ENCODE assay signal across 8 cellular contexts in the genomic region with DNA sequence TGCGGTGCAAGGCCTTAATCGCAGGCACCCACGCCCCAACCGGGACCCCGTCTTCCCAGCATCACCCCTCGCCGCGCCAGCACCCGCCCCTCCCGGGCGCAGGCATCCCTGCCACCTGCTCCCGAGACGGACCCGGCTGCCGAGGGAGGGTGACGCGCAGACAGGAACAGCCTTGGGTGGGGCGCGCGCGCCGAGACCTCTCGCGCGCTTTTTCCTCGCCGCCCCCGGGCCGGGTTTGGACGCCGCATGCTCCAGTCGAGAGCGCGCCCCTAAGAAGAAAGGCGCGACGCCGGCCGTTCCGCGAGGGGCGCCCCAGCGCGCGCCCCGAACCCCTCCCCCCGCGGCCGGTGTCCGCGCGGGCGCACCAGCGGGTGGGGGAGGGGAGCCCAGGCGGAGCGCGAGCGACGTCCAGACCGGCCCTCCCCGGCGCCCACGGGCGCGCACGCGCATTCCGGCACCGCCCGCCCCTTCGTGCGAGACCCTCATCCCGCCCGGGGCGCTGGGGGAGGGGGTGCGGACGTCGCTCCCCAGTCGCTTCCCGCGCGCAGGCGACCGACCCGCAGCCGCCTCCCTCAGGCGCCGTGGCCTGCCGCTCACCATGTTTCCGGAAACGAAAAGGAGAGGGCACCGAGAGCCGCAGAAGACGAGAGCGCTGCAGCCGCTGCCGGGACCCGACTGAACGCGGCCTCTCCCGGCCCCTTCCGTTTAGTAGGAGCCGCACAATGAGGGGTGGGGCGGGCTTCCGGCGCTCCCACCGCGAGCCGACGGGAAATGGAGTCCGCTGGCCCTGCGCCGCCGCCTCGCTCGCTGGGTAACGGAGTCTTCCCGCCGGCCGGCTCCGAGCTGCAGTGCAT. TPM values are rescaled to one million over a fixed set of nuclear protein-coding genes. Genes with fewer than 3 reads are reported as not detected.
DNase-seq lines count a peak whose midpoint lies in the region; ATAC-seq lines count a peak whose summit lies in the region.

A gene (minus strand): TSS at position 681 of the 854 bp plus-strand sequence. CDS start 81 bp downstream, at position 600.

- peaks cover 34 to 76% (median 55%) of the 10 kb centered on the region in 4 donors for H3K4me1 Mint-ChIP-seq in CD4-positive, alpha-beta memory T cell
- H3K4me1 Mint-ChIP-seq in effector memory CD8-positive, alpha-beta T cell (ENCODE audit: low read depth in 2 of 2) = peaks cover 57 to 66% of the 10 kb centered on the region in 2 donors

- peak within 1 kb of the TSS; percentile 3 for H2BK120ac ChIP-seq in mesendoderm (ENCODE audit: low read depth, low read length)

- POLR2A ChIA-PET in CD4-positive, alpha-beta memory T cell (lab: Charles Lee; ENCODE audit: partially characterized antibody) = interaction anchor here (0.6 to 8.5 kb wide), 35 partner anchors 8 to 1540 kb away, joined by 3 to 435 read pairs (median 5); a partner anchor contains a TSS

- H3K27me3 Mint-ChIP-seq in CD4-positive, alpha-beta memory T cell = no peaks in the 10 kb centered on the region
- H3K27me3 Mint-ChIP-seq in effector memory CD8-positive, alpha-beta T cell = no peaks in the 10 kb centered on the region

- H3K79me2 ChIP-seq in mesendoderm (ENCODE audit: control insufficient read depth, insufficient read depth, low read length) = peaks cover 45% of the 10 kb centered on the region

- no CpG with 5 or more reads among the region's 121 CpGs for WGBS in mesendoderm (ENCODE audit: extremely low coverage, insufficient coverage, low lambda C conversion rate)

- H3K36me3 ChIP-seq in CD4-positive, alpha-beta memory T cell (ENCODE audit: insufficient read depth, low read length) = peaks cover 45% of the 10 kb centered on the region
- peaks cover 64% of the 10 kb centered on the region for H3K36me3 ChIP-seq in NT2/D1 (ENCODE audit: insufficient read depth, insufficient read length, low read length)
- H3K36me3 ChIP-seq in mesendoderm (ENCODE audit: control insufficient read depth, insufficient read depth, low read length) = peaks cover 23% of the 10 kb centered on the region

- H2BK5ac ChIP-seq in mesendoderm (ENCODE audit: low read length) = peak within 1 kb of the TSS; percentile 88

- peak within 1 kb of the TSS; percentile 99 for H3K56ac ChIP-seq in mesendoderm (ENCODE audit: low read length)

- ATAC-seq in GM19467 (IDR thresholded peaks at IDR 0.05; ENCODE audit: unreplicated experiment) = peak; percentile 44
- ATAC-seq in effector memory CD8-positive, alpha-beta T cell (replicated peaks) = peak; percentile 62

- no peak within 1 kb of the TSS for H3K23ac ChIP-seq in mesendoderm (ENCODE audit: low read length)

- peak; percentile 97 to 98 (median 97) for DNase-seq in CD4-positive, alpha-beta memory T cell
- DNase-seq in HS-5 (ENCODE audit: low read depth) (peak; percentile 80), NT2/D1 (ENCODE audit: low read depth, low spot score) (peak; percentile 98), mesendoderm (peak; percentile 99)
- peak; percentile 77 to 97 (median 92) for DNase-seq in activated CD8-positive, alpha-beta memory T cell treated with anti-CD3 and anti-CD28 coated beads for 48 hours (ENCODE audit: low read depth in 2 of 3, low spot score in 2 of 3)
- peak; percentile 93 to 95 (median 94) for DNase-seq in effector memory CD8-positive, alpha-beta T cell
- peak; percentile 94 for DNase-seq in stimulated activated CD8-positive, alpha-beta memory T cell treated with anti-CD3 and anti-CD28 coated beads, Interleukin-12 subunit alpha, Interleukin-12 subunit beta, amount 100 ng/mL, for 4 hours (ENCODE audit: low read depth)

- H3K9ac ChIP-seq in NT2/D1 (ENCODE audit: insufficient read length, low read depth) (peak within 1 kb of the TSS; percentile 98), mesendoderm (ENCODE audit: low read length) (peak within 1 kb of the TSS; percentile 98)

- H2BK15ac ChIP-seq in mesendoderm (replicated peaks; ENCODE audit: low read depth) = no peak within 1 kb of the TSS

- no peaks in the 10 kb centered on the region for H3K9me3 ChIP-seq in CD4-positive, alpha-beta memory T cell (ENCODE audit: control insufficient read depth in 1 of 2, low read length in 2 of 2)
- H3K9me3 ChIP-seq in NT2/D1 (ENCODE audit: insufficient read depth, low read length) = no peaks in the 10 kb centered on the region

- peak within 1 kb of the TSS; percentile 93 to 99 (median 96) for H3K4me3 Mint-ChIP-seq in CD4-positive, alpha-beta memory T cell
- H3K4me3 Mint-ChIP-seq in effector memory CD8-positive, alpha-beta T cell = peak within 1 kb of the TSS; percentile 88 to 94

- H3K18ac ChIP-seq in mesendoderm (ENCODE audit: low read length) = peak within 1 kb of the TSS; percentile 96

- H3K4me2 ChIP-seq in mesendoderm (ENCODE audit: low read length) = peak within 1 kb of the TSS; percentile 100

- H3K36me3 Mint-ChIP-seq in CD4-positive, alpha-beta memory T cell = peaks cover 42 to 65% of the 10 kb centered on the region in 2 donors
- peaks cover 78% of the 10 kb centered on the region for H3K36me3 Mint-ChIP-seq in effector memory CD8-positive, alpha-beta T cell (ENCODE audit: insufficient read depth)

- peak within 1 kb of the TSS; percentile 45 for H2AK5ac ChIP-seq in mesendoderm (ENCODE audit: low read length)

- H3K4me1 ChIP-seq in CD4-positive, alpha-beta memory T cell (ENCODE audit: insufficient read depth, low read length) = peaks cover 63% of the 10 kb centered on the region
- H3K4me1 ChIP-seq in NT2/D1 (ENCODE audit: insufficient read depth, insufficient read length) (peaks cover 13% of the 10 kb centered on the region), mesendoderm (ENCODE audit: control insufficient read depth, low read depth, low read length) (peaks cover 3% of the 10 kb centered on the region)

- no peaks in the 10 kb centered on the region for H3K27me3 ChIP-seq in CD4-positive, alpha-beta memory T cell (ENCODE audit: insufficient read depth, low read length)
- H3K27me3 ChIP-seq in NT2/D1 (ENCODE audit: insufficient read depth, insufficient read length) (no peaks in the 10 kb centered on the region), mesendoderm (ENCODE audit: insufficient read depth, low read length, poor library complexity) (no peaks in the 10 kb centered on the region)

- H4K5ac ChIP-seq in mesendoderm (ENCODE audit: low read length) = no peak within 1 kb of the TSS

- H3K27ac Mint-ChIP-seq in CD4-positive, alpha-beta memory T cell = peak within 1 kb of the TSS; percentile 92 to 99 (median 97)
- H3K27ac Mint-ChIP-seq in effector memory CD8-positive, alpha-beta T cell = peak within 1 kb of the TSS; percentile 79 to 92

- intact Hi-C loops in CD4-positive, alpha-beta memory T cell (cut with micrococcal nuclease) = loop anchor here (1.0 to 10.0 kb wide), 9 partner anchors 15 to 723 kb away; a partner anchor contains a TSS

- H4K8ac ChIP-seq in mesendoderm (ENCODE audit: low read depth, low read length) = peak within 1 kb of the TSS; percentile 60

- CTCF ChIA-PET in CD4-positive, alpha-beta memory T cell (lab: Charles Lee; ENCODE audit: partially characterized antibody) = interaction anchor here (0.6 to 11.0 kb wide), 6 partner anchors 17 to 146 kb away, joined by 3 to 281 read pairs (median 3); a partner anchor contains a TSS

- peak within 1 kb of the TSS; percentile 62 to 90 for H3K4me3 ChIP-seq in CD4-positive, alpha-beta memory T cell (ENCODE audit: low read length in 2 of 2)
- H3K4me3 ChIP-seq in NT2/D1 (ENCODE audit: insufficient read length, low read depth) = peak within 1 kb of the TSS; percentile 96
- H3K4me3 ChIP-seq in mesendoderm (ENCODE audit: low read length) = peak within 1 kb of the TSS; percentile 65

- H3K79me1 ChIP-seq in mesendoderm (ENCODE audit: low read length) = peaks cover 32% of the 10 kb centered on the region

- peak within 1 kb of the TSS; percentile 85 for H3K4ac ChIP-seq in mesendoderm (ENCODE audit: low read depth, low read length)

- peak within 1 kb of the TSS; percentile 85 for H3K27ac ChIP-seq in CD4-positive, alpha-beta memory T cell (ENCODE audit: low read depth, low read length)
- H3K27ac ChIP-seq in mesendoderm (ENCODE audit: low read depth, low read length) = peak within 1 kb of the TSS; percentile 98

- H3K9me3 Mint-ChIP-seq in CD4-positive, alpha-beta memory T cell = peaks cover 0 to 6% (median 0%) of the 10 kb centered on the region in 8 donors
- H3K9me3 Mint-ChIP-seq in effector memory CD8-positive, alpha-beta T cell = no peaks in the 10 kb centered on the region

RNA-seq across cellular contexts. Expression of the gene that starts here (rescaled TPM):
- total RNA-seq in CD4-positive, alpha-beta memory T cell = 100 to 1,000 TPM; 540 to 578 TPM
- polyA plus RNA-seq in CD4-positive, alpha-beta memory T cell = 1,000 to 10,000 TPM; 2,794 to 2,825 TPM
- 1,253 TPM for polyA plus RNA-seq in mesendoderm (2013, experiment 1 of 2)
- polyA plus RNA-seq in mesendoderm (2013, experiment 2 of 2) = 1,244 TPM

Comparison
In these comparisons a context has a peak if more than half of its experiments do, and no peak if none do; other contexts are left out.
1. Peak in every context shown above with its lines: DNase-seq, ATAC-seq, H3K4me3 ChIP-seq and H3K27ac ChIP-seq.